Comparison of ENCODE assay signal across 27 cellular contexts in the genomic region with DNA sequence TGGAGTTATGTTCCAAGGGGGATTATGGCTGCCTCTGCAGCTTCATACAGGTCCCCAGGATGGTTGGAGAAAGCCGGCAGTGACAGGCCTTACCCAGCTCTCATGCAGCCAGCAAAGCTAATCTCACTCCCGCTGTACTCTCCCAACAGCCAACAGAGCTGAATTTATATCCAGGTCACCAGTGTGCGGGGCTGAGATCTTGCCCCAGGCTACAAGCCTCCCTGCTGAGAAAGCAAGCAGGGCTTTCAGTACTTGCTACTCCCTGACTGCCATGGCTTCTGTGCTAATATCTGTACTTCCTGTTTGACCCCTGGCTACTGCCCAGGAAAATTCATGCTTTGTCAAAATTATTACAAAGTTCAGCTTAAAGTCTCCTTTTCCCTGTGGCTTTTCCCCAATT.
DNase-seq lines count a peak whose midpoint lies in the region; ATAC-seq and TF ChIP-seq lines count a peak whose summit lies in the region.
"Had no signal": no experiment of that assay in that cellular context is flagged by ENCODE, and none has a peak within 500 bp of the region (broad histone marks: within the 10 kb centered on the region; RNA-seq: fewer than 3 reads in every experiment).

No MANE protein-coding gene starts in this region.

- no peak for ATAC-seq in HG03354 (IDR thresholded peaks at IDR 0.05; ENCODE audit: poor library complexity, severe bottlenecking, unreplicated experiment)
- ATAC-seq: lower lobe of right lung; sciatic nerve; stimulated activated memory B cell treated with anti-CD40 and anti-IgM and Interleukin-4, amounts not matched to agents 10 μg/mL and 1 μg/mL and 100 μg/mL, for 72 hours had no signal

- no peak overlapping the region for H3K27ac ChIP-seq in uterus
- H3K27ac ChIP-seq: lower lobe of right lung, parathyroid adenoma, WERI-Rb-1 had no signal

- no peaks in the 10 kb centered on the region for H3K27me3 Mint-ChIP-seq in nephron (ENCODE audit: low read depth)

- no peak overlapping the region for H3K4me3 Mint-ChIP-seq in nephron
- H3K4me3 Mint-ChIP-seq: activated naive CD8-positive, alpha-beta T cell treated with anti-CD3 and anti-CD28 coated beads for 36 hours; stimulated activated memory B cell treated with anti-CD40 and anti-IgM and Interleukin-4, amounts not matched to agents 10 μg/mL and 1 μg/mL and 100 μg/mL, for 72 hours had no signal

- H3K9me3 ChIP-seq in MG63 (peaks cover 31% of the 10 kb centered on the region), adipocyte (ENCODE audit: control insufficient read depth, low read length) (peaks cover 24% of the 10 kb centered on the region), uterus (peaks cover 0 to 3% of the 10 kb centered on the region in 2 donors)

- H3K9ac ChIP-seq in adipocyte (ENCODE audit: low read length), result peak overlapping the region; percentile 17
- H3K9ac ChIP-seq: parathyroid adenoma had no signal

- intact Hi-C loops in uterus (cut with DNase I; ENCODE audit: low total_unique reads), result no loop called here

- H3K27me3 ChIP-seq in MG63 (no peaks in the 10 kb centered on the region), adipocyte (replicated peaks; ENCODE audit: control insufficient read depth, insufficient read depth, low read length) (no peaks in the 10 kb centered on the region), uterus (no peaks in the 10 kb centered on the region)

- H3K9me3 Mint-ChIP-seq in nephron, result peaks cover 74% of the 10 kb centered on the region

- H3K4me3 ChIP-seq in MG63 (no peak overlapping the region), adipocyte (ENCODE audit: low read length) (no peak overlapping the region), uterus (no peak overlapping the region)
- H3K4me3 ChIP-seq: lower lobe of right lung had no signal

- DNase-seq in EH (ENCODE audit: low read depth), result peak; percentile 29
- peak; percentile 43 for DNase-seq in MG63
- DNase-seq in adipocyte (ENCODE audit: low read depth), result peak; percentile 27
- DNase-seq in cortex of kidney (lab: John Stamatoyannopoulos, UW), result no peak
- DNase-seq in DMS53 treated with DMSO at 0.1 percent for 48 hours (lab: John Stamatoyannopoulos, UW; ENCODE audit: unreplicated experiment), result no peak
- no peak for DNase-seq in uterus
- DNase-seq: activated CD4-positive, alpha-beta T cell treated with anti-CD3 and anti-CD28 coated beads for 48 hours; activated CD8-positive, alpha-beta memory T cell treated with anti-CD3 and anti-CD28 coated beads for 24 hours; activated effector memory CD4-positive, alpha-beta T cell treated with anti-CD3 and anti-CD28 coated beads, Interleukin-2, amount 50 U/mL, for 16 hours; activated naive CD8-positive, alpha-beta T cell treated with anti-CD3 and anti-CD28 coated beads for 36 hours; activated T-cell treated with anti-CD3 and anti-CD28 coated beads, Interleukin-2, amount 50 U/mL, for 1 hour; C1 segment of cervical spinal cord; central memory CD4-positive, alpha-beta T cell; GOT3; Kasumi-1; lower lobe of right lung; NCI-H1048; NCI-H1930; NCI-H774; RPMI8226; stimulated activated CD4-positive, alpha-beta T cell treated with anti-CD3 and anti-CD28 coated beads, Interleukin-4, amount 100 ng/mL, for 24 hours; WERI-Rb-1 had no signal

- peaks cover 6% of the 10 kb centered on the region for H3K4me1 Mint-ChIP-seq in nephron
- H3K4me1 Mint-ChIP-seq: activated naive CD8-positive, alpha-beta T cell treated with anti-CD3 and anti-CD28 coated beads for 36 hours; stimulated activated memory B cell treated with anti-CD40 and anti-IgM and Interleukin-4, amounts not matched to agents 10 μg/mL and 1 μg/mL and 100 μg/mL, for 72 hours had no signal

- H3K4me1 ChIP-seq in adipocyte (ENCODE audit: control insufficient read depth, insufficient read depth, low read length) (peaks cover 16% of the 10 kb centered on the region), uterus (no peaks in the 10 kb centered on the region)
- H3K4me1 ChIP-seq: lower lobe of right lung, parathyroid adenoma had no signal

- peaks cover 12% of the 10 kb centered on the region for H3K36me3 Mint-ChIP-seq in nephron (ENCODE audit: low read depth)
- H3K36me3 Mint-ChIP-seq: activated naive CD8-positive, alpha-beta T cell treated with anti-CD3 and anti-CD28 coated beads for 36 hours; stimulated activated memory B cell treated with anti-CD40 and anti-IgM and Interleukin-4, amounts not matched to agents 10 μg/mL and 1 μg/mL and 100 μg/mL, for 72 hours had no signal

- H3K36me3 ChIP-seq in MG63, result no peaks in the 10 kb centered on the region
- no peaks in the 10 kb centered on the region for H3K36me3 ChIP-seq in adipocyte (ENCODE audit: control insufficient read depth, insufficient read depth, low read length, severe bottlenecking)
- H3K36me3 ChIP-seq in uterus, result no peaks in the 10 kb centered on the region
- H3K36me3 ChIP-seq: lower lobe of right lung, WERI-Rb-1 had no signal

- no peak for TF ChIP-seq POLR2A in uterus (IDR thresholded peaks at IDR 0.05)

- TF ChIP-seq CTCF in nephron (IDR thresholded peaks at IDR 0.05; ENCODE audit: unreplicated experiment in 3 of 3) (no peak), uterus (IDR thresholded peaks at IDR 0.05) (no peak)

- peak overlapping the region; percentile 29 to 60 (median 56) for H3K27ac Mint-ChIP-seq in nephron
- H3K27ac Mint-ChIP-seq: activated naive CD8-positive, alpha-beta T cell treated with anti-CD3 and anti-CD28 coated beads for 36 hours; stimulated activated memory B cell treated with anti-CD40 and anti-IgM and Interleukin-4, amounts not matched to agents 10 μg/mL and 1 μg/mL and 100 μg/mL, for 72 hours had no signal

Comparison
In these comparisons a context has a peak if more than half of its experiments do, and no peak if none do; other contexts are left out.
1. DNase-seq: peak in EH (single experiment), MG63 (single experiment) and adipocyte (single experiment); none in cortex of kidney (single experiment), DMS53 treated with DMSO at 0.1 percent for 48 hours (single experiment) and uterus (0 of 2).